In genomic region chr2:171433763-171434670, GRCh38 we compare ENCODE assay signal across 8 cellular contexts. TPM values are rescaled to one million over a fixed set of nuclear protein-coding genes. Genes with fewer than 3 reads are reported as not detected.
DNase-seq lines count a peak whose midpoint lies in the region; ATAC-seq, FAIRE-seq and TF ChIP-seq lines count a peak whose summit lies in the region.

Gene DCAF17 (plus strand): TSS chr2:171434226. CDS start chr2:171434578, 352 bp downstream.
Gene METTL8 (minus strand): TSS chr2:171433990. CDS start chr2:171392185, 41,805 bp downstream.

- no peaks in the 10 kb centered on the region for H3K9me3 ChIP-seq in HepG2 (ENCODE audit: low read length)

- peaks cover 72% of the 10 kb centered on the region for H3K79me2 ChIP-seq in HepG2 (ENCODE audit: insufficient read depth, low read length)

- peak; percentile 52 for FAIRE-seq in HepG2 (lab: Jason Lieb, UNC)

- POLR2A ChIA-PET in HepG2 (lab: Yijun Ruan, JAX) = interaction anchor here (0.6 to 4.2 kb wide), 21 partner anchors 9 to 722 kb away, joined by 3 to 21 read pairs (median 4); partner anchors contain the start of gene GORASP2

- no TSS peak for BruUV-seq in HepG2 (replicated peaks; lab: Mats Ljungman, UMichigan)

- H3K4me1 Mint-ChIP-seq in CD14-positive monocyte = peaks cover 18% of the 10 kb centered on the region
- H3K4me1 Mint-ChIP-seq in dendritic cell treated with granulocyte-macrophage colony-stimulating factor and Interleukin-4, amounts not matched to agents 40 ng/mL and 50 ng/mL, for 4 days (ENCODE audit: low read depth) = peaks cover 16% of the 10 kb centered on the region

- peak within 1 kb of the TSS; percentile 99 for H3K4me2 ChIP-seq in HepG2 (ENCODE audit: low read depth, low read length)

- peak; percentile 81 to 82 for TF ChIP-seq POLR2A in HepG2 (IDR thresholded peaks at IDR 0.05; ENCODE audit: insufficient read depth in 1 of 2, low read depth in 2 of 2, low read length in 2 of 2)

- H3K4me1 ChIP-seq in HepG2 (ENCODE audit: insufficient read depth, low read length) = peaks cover 75% of the 10 kb centered on the region

- intact Hi-C loops in CD14-positive monocyte (cut with micrococcal nuclease) (loop anchor here (5.0 to 10.0 kb wide), 4 partner anchors 251 to 462 kb away; partner anchors contain the start of genes TLK1 (in 2 of the 2) and DYNC1I2 (in 1 of the 2)), HepG2 (cut with micrococcal nuclease; ENCODE audit: unreplicated experiment) (loop anchor here (1.0 to 5.0 kb wide), 3 partner anchors 272 to 506 kb away; partner anchors contain the start of gene TLK1)
- intact Hi-C loops in dendritic cell treated with granulocyte-macrophage colony-stimulating factor and Interleukin-4, amounts not matched to agents 40 ng/mL and 50 ng/mL, for 4 days (cut with micrococcal nuclease) = loop anchor here (1.0 to 5.0 kb wide), 4 partner anchors 89 to 505 kb away; partner anchors contain the start of genes CYBRD1 and GORASP2

- H3K27ac ChIP-seq in HepG2 (ENCODE audit: extremely low read length, insufficient read depth, low read length) = peak within 1 kb of the TSS; percentile 87

- peak within 1 kb of the TSS; percentile 97 for H3K9ac ChIP-seq in HepG2 (ENCODE audit: insufficient read depth, low read depth, low read length)

- peak; percentile 93 for DNase-seq in CD14-positive monocyte (ENCODE audit: low spot score)
- peak; percentile 98 for DNase-seq in NCI-H748 (lab: John Stamatoyannopoulos, UW; ENCODE audit: unreplicated experiment)
- peak; percentile 88 to 90 for DNase-seq in activated CD4-positive, alpha-beta T cell treated with anti-CD3 and anti-CD28 coated beads, Interleukin-2, amount 50 U/mL, for 24 hours (ENCODE audit: low read depth in 1 of 2, low spot score in 1 of 2)
- DNase-seq in HepG2 (ENCODE audit: low spot score) = peak; percentile 97
- DNase-seq in stimulated activated CD4-positive, alpha-beta T cell treated with anti-CD3 and anti-CD28 coated beads, Interleukin-4, amount 100 ng/mL, for 1 hour = peak; percentile 93

- in situ Hi-C loops in HepG2 (cut with HindIII; ENCODE audit: extremely low pct_ligation_motif_present, low pct_unique_long_range_greater_than_20kb) = no loop called here

- peaks cover 27 to 31% of the 10 kb centered on the region in 2 donors for H3K36me3 Mint-ChIP-seq in CD14-positive monocyte
- peaks cover 55% of the 10 kb centered on the region for H3K36me3 Mint-ChIP-seq in dendritic cell treated with granulocyte-macrophage colony-stimulating factor and Interleukin-4, amounts not matched to agents 40 ng/mL and 50 ng/mL, for 4 days (ENCODE audit: low read depth)

- H3K36me3 ChIP-seq in HepG2 (replicated peaks in 1 of 2; ENCODE audit: control insufficient read depth in 1 of 2, insufficient read depth in 2 of 2, low read length in 2 of 2) = peaks cover 1 to 20% of the 10 kb centered on the region in 2 experiments; a peak in 4 of 5 replicates

- TF ChIP-seq CTCF in CD14-positive monocyte (IDR thresholded peaks at IDR 0.05) (no peak), HepG2 (CRISPR knock-in tag; IDR thresholded peaks at IDR 0.05) (peak; percentile 96)

- TF ChIP-seq RAD21 in HepG2 (CRISPR knock-in tag; IDR thresholded peaks at IDR 0.05) = peak; percentile 62

- 1% methylated on average over 61 of the region's 87 CpGs for WGBS in HepG2 (ENCODE audit: low lambda C conversion rate)

- H3K4me3 ChIP-seq in HepG2 (replicated peaks in 1 of 3; ENCODE audit: insufficient read depth in 1 of 3, low read depth in 2 of 3, low read length in 3 of 3) = peak within 1 kb of the TSS; percentile 78 to 90 (median 88)

- H3K27me3 Mint-ChIP-seq in CD14-positive monocyte (ENCODE audit: low read depth in 3 of 3) = no peaks in the 10 kb centered on the region
- H3K27me3 Mint-ChIP-seq in dendritic cell treated with granulocyte-macrophage colony-stimulating factor and Interleukin-4, amounts not matched to agents 40 ng/mL and 50 ng/mL, for 4 days = no peaks in the 10 kb centered on the region

- H3K4me3 Mint-ChIP-seq in CD14-positive monocyte = peak within 1 kb of the TSS; percentile 87 to 90
- H3K4me3 Mint-ChIP-seq in dendritic cell treated with granulocyte-macrophage colony-stimulating factor and Interleukin-4, amounts not matched to agents 40 ng/mL and 50 ng/mL, for 4 days = peak within 1 kb of the TSS; percentile 86

- CTCF ChIA-PET in HepG2 (lab: Yijun Ruan, JAX; ENCODE audit: low intra/inter-chr PET ratio, low total read pairs) = no interaction called here

- H2AFZ ChIP-seq in HepG2 (ENCODE audit: low read length) = peak within 1 kb of the TSS; percentile 50

- peak within 1 kb of the TSS; percentile 85 to 95 (median 94) for H3K27ac Mint-ChIP-seq in CD14-positive monocyte
- H3K27ac Mint-ChIP-seq in dendritic cell treated with granulocyte-macrophage colony-stimulating factor and Interleukin-4, amounts not matched to agents 40 ng/mL and 50 ng/mL, for 4 days = peak within 1 kb of the TSS; percentile 93

- H3K27me3 ChIP-seq in HepG2 (ENCODE audit: control insufficient read depth in 1 of 2, insufficient read depth in 2 of 2, low read length in 2 of 2) = no peaks in the 10 kb centered on the region; a peak in 1 of 5 replicates

- TF ChIP-seq EP300 in HepG2 (IDR thresholded peaks at IDR 0.05; ENCODE audit: low read depth in 2 of 2, low read length in 2 of 2) (peak; percentile 17 to 63; a peak in 2 of 4 replicates), HepG2 (CRISPR knock-in tag; IDR thresholded peaks at IDR 0.05; ENCODE audit: borderline replicate concordance) (peak; percentile 42)

- ATAC-seq in GM19328 (IDR thresholded peaks at IDR 0.05; ENCODE audit: unreplicated experiment) (peak; percentile 87), HG03520 (IDR thresholded peaks at IDR 0.05; ENCODE audit: unreplicated experiment) (peak; percentile 86), HepG2 (peak; percentile 97)

- H4K20me1 ChIP-seq in HepG2 (ENCODE audit: insufficient read depth, low read length) = no peaks in the 10 kb centered on the region

- peaks cover 5 to 22% (median 15%) of the 10 kb centered on the region in 7 donors for H3K9me3 Mint-ChIP-seq in CD14-positive monocyte
- peaks cover 16% of the 10 kb centered on the region for H3K9me3 Mint-ChIP-seq in dendritic cell treated with granulocyte-macrophage colony-stimulating factor and Interleukin-4, amounts not matched to agents 40 ng/mL and 50 ng/mL, for 4 days

TF ChIP-seq in HepG2, 621 proteins besides CTCF, POLR2A, EP300 and RAD21 (continues in another document):
- no peak for TF ChIP-seq MTA3 (CRISPR knock-in tag; IDR thresholded peaks at IDR 0.05)
- peak; percentile 95 for TF ChIP-seq KDM2A (CRISPR knock-in tag; IDR thresholded peaks at IDR 0.05; ENCODE audit: borderline replicate concordance, low read depth)
- TF ChIP-seq EZH2 (conservative IDR thresholded peaks at IDR 0.05; ENCODE audit: low read depth, low read length) = no peak
- TF ChIP-seq NR3C1 (CRISPR knock-in tag; IDR thresholded peaks at IDR 0.05) = no peak

RNA-seq across cellular contexts. Expression of gene DCAF17, which starts in this region (rescaled TPM):
- polyA plus RNA-seq in CD14-positive monocyte = 1 to 10 TPM; 7.0 to 7.2 TPM
- 30.0 and 35.3 TPM in 2 replicates for total RNA-seq in HepG2 (2016; rRNA removed; fragmentation: Illumina TruSeq; extraction: Trizol)
- 26.5 and 32.7 TPM in 2 replicates for total RNA-seq in HepG2 (2016; cell fraction: cytosol; rRNA removed; fragmentation: Illumina TruSeq; extraction: Trizol; ENCODE audit: low read depth)
- total RNA-seq in HepG2 (2016; cell fraction: insoluble cytoplasmic fraction; rRNA removed; fragmentation: Illumina TruSeq; extraction: Trizol) = 30.5 and 35.1 TPM in 2 replicates
- 21.8 and 25.2 TPM in 2 replicates for total RNA-seq in HepG2 (2016; cell fraction: membrane; rRNA removed; fragmentation: Illumina TruSeq; extraction: Trizol)
- total RNA-seq in HepG2 (2016; cell fraction: nucleus; rRNA removed; fragmentation: Illumina TruSeq; extraction: Trizol) = 44.6 and 46.6 TPM in 2 replicates
- 13.7 and 13.8 TPM in 2 replicates for polyA plus RNA-seq in HepG2 (2011; rRNA removed)
- polyA plus RNA-seq in HepG2 (2011; cell fraction: cytosol; rRNA removed) = 5.4 and 7.3 TPM in 2 replicates
- polyA plus RNA-seq in HepG2 (2011; cell fraction: nucleus; rRNA removed) = 14.2 and 21.4 TPM in 2 replicates
- polyA plus RNA-seq in HepG2 (2012) = 12.1 and 13.8 TPM in 2 replicates
- polyA plus RNA-seq in HepG2 (2016; cell fraction: cytosol; fragmentation: Illumina TruSeq; extraction: Trizol; ENCODE audit: low read depth) = 2.4 and 2.6 TPM in 2 replicates
- 23.4 and 23.9 TPM in 2 replicates for polyA plus RNA-seq in HepG2 (2016; cell fraction: insoluble cytoplasmic fraction; fragmentation: Illumina TruSeq; extraction: Trizol; ENCODE audit: low read depth)
- polyA plus RNA-seq in HepG2 (2016; cell fraction: membrane; fragmentation: Illumina TruSeq; extraction: Trizol; ENCODE audit: low read depth) = 6.3 and 7.2 TPM in 2 replicates
- polyA plus RNA-seq in HepG2 (2016; cell fraction: nucleus; fragmentation: Illumina TruSeq; extraction: Trizol; ENCODE audit: insufficient read depth, low read depth) = 43.8 and 46.2 TPM in 2 replicates
- polyA minus RNA-seq in HepG2 (2011; rRNA and poly(A)+ RNA removed; ENCODE audit: low replicate concordance) = 5.9 and 15.8 TPM in 2 replicates
- 14.3 and 20.7 TPM in 2 replicates for polyA minus RNA-seq in HepG2 (2011; cell fraction: cytosol; rRNA and poly(A)+ RNA removed)
- polyA minus RNA-seq in HepG2 (2011; cell fraction: nucleus; rRNA and poly(A)+ RNA removed) = 64.5 and 78.1 TPM in 2 replicates

RNA-seq across cellular contexts. Expression of gene METTL8, which starts in this region (rescaled TPM):
- polyA plus RNA-seq in CD14-positive monocyte = 1 to 10 TPM; 6.9 to 9.8 TPM
- 68.2 and 89.8 TPM in 2 replicates for total RNA-seq in HepG2 (2016; rRNA removed; fragmentation: Illumina TruSeq; extraction: Trizol)
- 58.1 and 65.6 TPM in 2 replicates for total RNA-seq in HepG2 (2016; cell fraction: cytosol; rRNA removed; fragmentation: Illumina TruSeq; extraction: Trizol; ENCODE audit: low read depth)
- 68.4 and 92.8 TPM in 2 replicates for total RNA-seq in HepG2 (2016; cell fraction: insoluble cytoplasmic fraction; rRNA removed; fragmentation: Illumina TruSeq; extraction: Trizol)
- 43.4 and 53.8 TPM in 2 replicates for total RNA-seq in HepG2 (2016; cell fraction: membrane; rRNA removed; fragmentation: Illumina TruSeq; extraction: Trizol)
- 39.4 and 45.4 TPM in 2 replicates for total RNA-seq in HepG2 (2016; cell fraction: nucleus; rRNA removed; fragmentation: Illumina TruSeq; extraction: Trizol)
- 9.9 and 18.6 TPM in 2 replicates for polyA plus RNA-seq in HepG2 (2011; rRNA removed)
- 6.5 and 8.9 TPM in 2 replicates for polyA plus RNA-seq in HepG2 (2011; cell fraction: cytosol; rRNA removed)
- 7.2 and 8.0 TPM in 2 replicates for polyA plus RNA-seq in HepG2 (2011; cell fraction: nucleus; rRNA removed)
- 10.5 and 21.7 TPM in 2 replicates for polyA plus RNA-seq in HepG2 (2012)
- polyA plus RNA-seq in HepG2 (2016; cell fraction: cytosol; fragmentation: Illumina TruSeq; extraction: Trizol; ENCODE audit: low read depth) = 14.6 and 19.9 TPM in 2 replicates
- 57.8 and 61.8 TPM in 2 replicates for polyA plus RNA-seq in HepG2 (2016; cell fraction: insoluble cytoplasmic fraction; fragmentation: Illumina TruSeq; extraction: Trizol; ENCODE audit: low read depth)
- 29.4 and 30.5 TPM in 2 replicates for polyA plus RNA-seq in HepG2 (2016; cell fraction: membrane; fragmentation: Illumina TruSeq; extraction: Trizol; ENCODE audit: low read depth)
- polyA plus RNA-seq in HepG2 (2016; cell fraction: nucleus; fragmentation: Illumina TruSeq; extraction: Trizol; ENCODE audit: insufficient read depth, low read depth) = 50.6 and 52.1 TPM in 2 replicates
- polyA minus RNA-seq in HepG2 (2011; rRNA and poly(A)+ RNA removed; ENCODE audit: low replicate concordance) = 12.2 and 23.7 TPM in 2 replicates
- 16.2 and 17.8 TPM in 2 replicates for polyA minus RNA-seq in HepG2 (2011; cell fraction: cytosol; rRNA and poly(A)+ RNA removed)
- polyA minus RNA-seq in HepG2 (2011; cell fraction: nucleus; rRNA and poly(A)+ RNA removed) = 30.9 and 35.8 TPM in 2 replicates

Comparison
In these comparisons a context has a peak if more than half of its experiments do, and no peak if none do; other contexts are left out.
1. Peak in every context shown above with its lines: DNase-seq, ATAC-seq, H3K4me3 ChIP-seq and H3K27ac ChIP-seq.